ENCODE assay signal across 9 cellular contexts in genomic region chr17:82892869-82893565, GRCh38. TPM values are rescaled to one million over a fixed set of nuclear protein-coding genes. Genes with fewer than 3 reads are reported as not detected.
A peak's percentile ranks its signal among the peaks of the same experiment; 100 is the strongest.
DNase-seq lines count a peak whose midpoint lies in the region; ATAC-seq, FAIRE-seq and TF ChIP-seq lines count a peak whose summit lies in the region.
"Had no signal": no experiment of that assay in that cellular context is flagged by ENCODE, and none has a peak within 500 bp of the region (broad histone marks: within the 10 kb centered on the region; RNA-seq: fewer than 3 reads in every experiment).

No MANE protein-coding gene starts in this region.

- no peaks in the 10 kb centered on the region for H3K9me3 Mint-ChIP-seq in stimulated activated effector memory CD8-positive, alpha-beta T cell treated with anti-CD3 and anti-CD28 coated beads, Interleukin-12 subunit alpha, Interleukin-12 subunit beta, amount 100 ng/mL, for 72 hours

- TF ChIP-seq CTCF in mucosa of descending colon (IDR thresholded peaks at IDR 0.05): no peak

- no peaks in the 10 kb centered on the region for H3K36me3 ChIP-seq in mucosa of descending colon (ENCODE audit: low read depth)

- DNase-seq in T-helper 2 cell (peak in 4 of 5 experiments; percentile 19 to 89 (median 72)), activated gamma-delta T cell treated with Interleukin-2 at 50 U/mL for 16 hours (peak; percentile 82), mucosa of descending colon (peak in 1 of 3 donors; percentile 49), NCI-H1417 (lab: John Stamatoyannopoulos, UW) (no peak), iPS-NIHi7 (ENCODE audit: extremely low spot score) (no peak), frontal cortex (ENCODE audit: low spot score in 2 of 2) (no peak)
- peak; percentile 49 to 72 for DNase-seq in stimulated activated effector memory CD8-positive, alpha-beta T cell treated with anti-CD3 and anti-CD28 coated beads, Interleukin-12 subunit alpha, Interleukin-12 subunit beta, amount 100 ng/mL, for 72 hours (ENCODE audit: low spot score in 2 of 2)
- DNase-seq: NCI-H1694 treated with DMSO at 0.1 percent for 48 hours had no signal

- H3K4me3 ChIP-seq in mucosa of descending colon: no peak overlapping the region

- peaks cover 63% of the 10 kb centered on the region for H3K36me3 Mint-ChIP-seq in stimulated activated effector memory CD8-positive, alpha-beta T cell treated with anti-CD3 and anti-CD28 coated beads, Interleukin-12 subunit alpha, Interleukin-12 subunit beta, amount 100 ng/mL, for 72 hours

- peaks cover 32% of the 10 kb centered on the region for H3K4me1 Mint-ChIP-seq in stimulated activated effector memory CD8-positive, alpha-beta T cell treated with anti-CD3 and anti-CD28 coated beads, Interleukin-12 subunit alpha, Interleukin-12 subunit beta, amount 100 ng/mL, for 72 hours

- no peak for FAIRE-seq in frontal cortex (lab: Jason Lieb, UNC)

- peaks cover 24% of the 10 kb centered on the region for H3K4me1 ChIP-seq in mucosa of descending colon (ENCODE audit: low read depth)

- H3K27ac Mint-ChIP-seq in stimulated activated effector memory CD8-positive, alpha-beta T cell treated with anti-CD3 and anti-CD28 coated beads, Interleukin-12 subunit alpha, Interleukin-12 subunit beta, amount 100 ng/mL, for 72 hours: peak overlapping the region; percentile 78

- intact Hi-C loops in mucosa of descending colon (cut with DNase I, micrococcal nuclease): no loop called here

- H3K9me3 ChIP-seq in mucosa of descending colon: no peaks in the 10 kb centered on the region

- peak overlapping the region; percentile 58 for H3K4me3 Mint-ChIP-seq in stimulated activated effector memory CD8-positive, alpha-beta T cell treated with anti-CD3 and anti-CD28 coated beads, Interleukin-12 subunit alpha, Interleukin-12 subunit beta, amount 100 ng/mL, for 72 hours

- ATAC-seq in mucosa of descending colon (peak; percentile 25), HG02884 (IDR thresholded peaks at IDR 0.05; ENCODE audit: unreplicated experiment) (no peak)
- peak; percentile 99 for ATAC-seq in stimulated activated effector memory CD8-positive, alpha-beta T cell treated with anti-CD3 and anti-CD28 coated beads, Interleukin-12 subunit alpha, Interleukin-12 subunit beta, amount 100 ng/mL, for 72 hours

RNA-seq across cellular contexts. Expression of gene ZNF750, which starts 53.2 kb away (rescaled TPM):
- total RNA-seq in mucosa of descending colon (not detected), frontal cortex (not detected)

Comparison
In these comparisons a context has a peak if more than half of its experiments do, and no peak if none do; other contexts are left out.
1. DNase-seq: peak in T-helper 2 cell (4 of 5), activated gamma-delta T cell treated with Interleukin-2 at 50 U/mL for 16 hours (single experiment) and stimulated activated effector memory CD8-positive, alpha-beta T cell treated with anti-CD3 and anti-CD28 coated beads, Interleukin-12 subunit alpha, Interleukin-12 subunit beta, amount 100 ng/mL, for 72 hours (2 of 2); none in NCI-H1417 (0 of 3), iPS-NIHi7 (single experiment) and frontal cortex (0 of 2).